In genomic region chr2:105328281-105329196, GRCh38 we compare ENCODE assay signal across 8 cellular contexts. TPM values are rescaled to one million over a fixed set of nuclear protein-coding genes. Genes with fewer than 3 reads are reported as not detected.
A peak's percentile ranks its signal among the peaks of the same experiment; 100 is the strongest.
DNase-seq lines count a peak whose midpoint lies in the region; ATAC-seq and TF ChIP-seq lines count a peak whose summit lies in the region.

No MANE protein-coding gene starts in this region.

- H3K27me3 Mint-ChIP-seq in activated T-helper 17 cell treated with anti-CD3 and anti-CD28 coated beads, Interleukin-2, amount 50 U/mL, for 72 hours = no peaks in the 10 kb centered on the region

- peak overlapping the region; percentile 98 for H3K4me3 Mint-ChIP-seq in activated T-helper 17 cell treated with anti-CD3 and anti-CD28 coated beads, Interleukin-2, amount 50 U/mL, for 72 hours

- DNase-seq in AG10803 (ENCODE audit: low read depth) = peak; percentile 55
- DNase-seq in NCI-H345 treated with DMSO at 0.1 percent for 48 hours (lab: John Stamatoyannopoulos, UW; ENCODE audit: unreplicated experiment) = peak; percentile 36
- peak; percentile 48 for DNase-seq in globus pallidus (ENCODE audit: low spot score)
- no peak for DNase-seq in omental fat pad (ENCODE audit: low spot score)
- DNase-seq in LoVo (ENCODE audit: low spot score) = no peak

- H3K4me1 Mint-ChIP-seq in activated T-helper 17 cell treated with anti-CD3 and anti-CD28 coated beads, Interleukin-2, amount 50 U/mL, for 72 hours = peaks cover 43% of the 10 kb centered on the region

- TF ChIP-seq CTCF in AG10803 (conservative IDR thresholded peaks at IDR 0.05; ENCODE audit: low read length) = no peak
- no peak for TF ChIP-seq CTCF in omental fat pad (IDR thresholded peaks at IDR 0.05)

- H3K27ac Mint-ChIP-seq in activated T-helper 17 cell treated with anti-CD3 and anti-CD28 coated beads, Interleukin-2, amount 50 U/mL, for 72 hours = peak overlapping the region; percentile 99

- ATAC-seq in GM18870 (IDR thresholded peaks at IDR 0.05; ENCODE audit: unreplicated experiment) (peak; percentile 43), omental fat pad (ENCODE audit: low FRiP score) (peak; percentile 12), HG03108 (IDR thresholded peaks at IDR 0.05; ENCODE audit: unreplicated experiment) (no peak)
- peak; percentile 13 for ATAC-seq in activated T-helper 17 cell treated with anti-CD3 and anti-CD28 coated beads, Interleukin-2, amount 50 U/mL, for 72 hours (replicated peaks)

- H3K9me3 Mint-ChIP-seq in activated T-helper 17 cell treated with anti-CD3 and anti-CD28 coated beads, Interleukin-2, amount 50 U/mL, for 72 hours = no peaks in the 10 kb centered on the region

- peak overlapping the region; percentile 80 for H3K4me3 ChIP-seq in AG10803 (ENCODE audit: low read length)

- peaks cover 32% of the 10 kb centered on the region for H3K36me3 Mint-ChIP-seq in activated T-helper 17 cell treated with anti-CD3 and anti-CD28 coated beads, Interleukin-2, amount 50 U/mL, for 72 hours (ENCODE audit: low read depth)

RNA-seq across cellular contexts. Expression of gene TGFBRAP1, which starts 1.0 kb away (rescaled TPM):
- 10 to 100 TPM; 16.5 to 28.0 TPM for total RNA-seq in activated T-helper 17 cell treated with anti-CD3 and anti-CD28 coated beads, Interleukin-2, amount 50 U/mL, for 72 hours
- 10 to 100 TPM; 20.6 to 29.2 (median 25.7) TPM for total RNA-seq in omental fat pad

RNA-seq across cellular contexts. Expression of gene C2orf49, which starts 8.8 kb away (rescaled TPM):
- 10 to 100 TPM; 17.7 to 23.8 TPM for total RNA-seq in activated T-helper 17 cell treated with anti-CD3 and anti-CD28 coated beads, Interleukin-2, amount 50 U/mL, for 72 hours
- 10 to 100 TPM; 14.3 to 18.3 (median 15.9) TPM for total RNA-seq in omental fat pad

Comparison
In these comparisons a context has a peak if more than half of its experiments do, and no peak if none do; other contexts are left out.
1. DNase-seq: peak in AG10803 (single experiment), NCI-H345 treated with DMSO at 0.1 percent for 48 hours (single experiment) and globus pallidus (single experiment); none in omental fat pad (single experiment) and LoVo (single experiment).